ENCODE assay signal across 1 cellular context in the genomic region with DNA sequence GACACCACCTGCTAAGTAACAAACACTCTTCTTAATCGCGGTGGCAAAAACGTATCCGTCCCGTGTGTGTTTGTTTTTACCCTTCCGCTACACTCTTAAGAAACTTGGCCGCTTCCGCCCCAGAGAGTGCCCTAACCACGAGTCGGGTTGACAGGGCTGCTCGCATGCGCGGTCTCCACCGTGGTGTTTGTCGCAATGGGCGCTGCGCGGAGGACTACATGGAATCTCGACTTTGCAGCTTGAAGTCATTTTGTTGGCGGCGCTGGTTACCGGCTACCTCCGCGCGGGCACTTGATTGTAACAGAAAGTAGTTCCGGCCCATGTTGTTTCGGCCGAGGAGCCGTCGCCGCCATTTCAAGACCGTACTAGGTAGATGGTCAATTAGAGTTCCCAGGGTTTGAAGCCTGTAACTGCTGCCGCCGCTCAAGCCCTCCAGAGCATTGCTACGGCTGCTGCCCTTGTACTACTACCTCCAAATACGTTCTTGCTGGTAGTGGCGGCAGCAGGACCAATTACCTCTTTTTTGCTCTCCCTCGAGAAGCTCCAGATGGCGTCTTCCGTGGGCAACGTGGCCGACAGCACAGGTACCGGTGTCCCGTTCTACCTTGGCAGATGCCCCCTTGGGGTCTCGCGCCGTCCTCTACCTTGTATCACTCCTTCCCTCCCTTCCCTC.
TF ChIP-seq lines count a peak whose summit lies in the region.

Gene OGT, plus strand, starts transcription at position 352 of the 673 bp plus-strand sequence. Its CDS starts 196 bp downstream, at position 548.

TF ChIP-seq in K562, 482 proteins besides CTCF, POLR2A, EP300 and RAD21 (continued from another document and continues in another):
- TF ChIP-seq, protein P1, sequence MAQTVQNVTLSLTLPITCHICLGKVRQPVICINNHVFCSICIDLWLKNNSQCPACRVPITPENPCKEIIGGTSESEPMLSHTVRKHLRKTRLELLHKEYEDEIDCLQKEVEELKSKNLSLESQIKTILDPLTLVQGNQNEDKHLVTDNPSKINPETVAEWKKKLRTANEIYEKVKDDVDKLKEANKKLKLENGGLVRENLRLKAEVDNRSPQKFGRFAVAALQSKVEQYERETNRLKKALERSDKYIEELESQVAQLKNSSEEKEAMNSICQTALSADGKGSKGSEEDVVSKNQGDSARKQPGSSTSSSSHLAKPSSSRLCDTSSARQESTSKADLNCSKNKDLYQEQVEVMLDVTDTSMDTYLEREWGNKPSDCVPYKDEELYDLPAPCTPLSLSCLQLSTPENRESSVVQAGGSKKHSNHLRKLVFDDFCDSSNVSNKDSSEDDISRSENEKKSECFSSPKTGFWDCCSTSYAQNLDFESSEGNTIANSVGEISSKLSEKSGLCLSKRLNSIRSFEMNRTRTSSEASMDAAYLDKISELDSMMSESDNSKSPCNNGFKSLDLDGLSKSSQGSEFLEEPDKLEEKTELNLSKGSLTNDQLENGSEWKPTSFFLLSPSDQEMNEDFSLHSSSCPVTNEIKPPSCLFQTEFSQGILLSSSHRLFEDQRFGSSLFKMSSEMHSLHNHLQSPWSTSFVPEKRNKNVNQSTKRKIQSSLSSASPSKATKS (CRISPR knock-in tag; IDR thresholded peaks at IDR 0.05), result no peak
- TF ChIP-seq MED1 (CRISPR knock-in tag; IDR thresholded peaks at IDR 0.05; ENCODE audit: borderline replicate concordance) (no peak), ZNF175 (CRISPR knock-in tag; IDR thresholded peaks at IDR 0.05; ENCODE audit: low read depth) (no peak), SMARCE1 (IDR thresholded peaks at IDR 0.05) (no peak), XRCC5 (IDR thresholded peaks at IDR 0.05; ENCODE audit: low read depth, low read length) (peak; percentile 97), THRB (CRISPR knock-in tag; conservative IDR thresholded peaks at IDR 0.05) (no peak), THAP12 (CRISPR knock-in tag; IDR thresholded peaks at IDR 0.05) (no peak), NFRKB (IDR thresholded peaks at IDR 0.05; ENCODE audit: low read depth) (peak; percentile 100), ATF2 (CRISPR knock-in tag; IDR thresholded peaks at IDR 0.05) (no peak), BRD9 (IDR thresholded peaks at IDR 0.05; ENCODE audit: low read depth, partially characterized antibody) (peak; percentile 45), ZNF140 (CRISPR knock-in tag; IDR thresholded peaks at IDR 0.05) (no peak), CXXC5 (CRISPR knock-in tag; IDR thresholded peaks at IDR 0.05) (peak; percentile 91), IRF1 (CRISPR knock-in tag; IDR thresholded peaks at IDR 0.05; ENCODE audit: borderline replicate concordance) (no peak), HOMEZ (CRISPR knock-in tag; IDR thresholded peaks at IDR 0.05) (no peak), ELK1 (CRISPR knock-in tag; IDR thresholded peaks at IDR 0.05) (no peak), MEIS2 (IDR thresholded peaks at IDR 0.05; ENCODE audit: partially characterized antibody) (peak; percentile 45), ILF3 (IDR thresholded peaks at IDR 0.05; ENCODE audit: borderline replicate concordance) (no peak), TCF3 (CRISPR knock-in tag; IDR thresholded peaks at IDR 0.05) (peak; percentile 62; the same call in 1 of the 2 replicates), ZNF644 (tag; IDR thresholded peaks at IDR 0.05; ENCODE audit: low read depth) (no peak), MEF2A (IDR thresholded peaks at IDR 0.05; ENCODE audit: control insufficient read depth, low read depth, low read length) (no peak), MTF1 (CRISPR knock-in tag; IDR thresholded peaks at IDR 0.05; ENCODE audit: borderline replicate concordance) (no peak), ZNF583 (CRISPR knock-in tag; IDR thresholded peaks at IDR 0.05) (no peak), NUFIP1 (IDR thresholded peaks at IDR 0.05; ENCODE audit: partially characterized antibody) (no peak), TFAM (CRISPR knock-in tag; conservative IDR thresholded peaks at IDR 0.05) (no peak), SMAD3 (CRISPR knock-in tag; conservative IDR thresholded peaks at IDR 0.05) (no peak), ZNF445 (CRISPR knock-in tag; IDR thresholded peaks at IDR 0.05; ENCODE audit: low read depth) (no peak), HDAC8 (tag; IDR thresholded peaks at IDR 0.05) (no peak), NBN (IDR thresholded peaks at IDR 0.05; ENCODE audit: low read depth) (no peak; the same call in 1 of the 2 replicates), SREBF1 (IDR thresholded peaks at IDR 0.05; ENCODE audit: borderline replicate concordance, low read depth, low read length) (no peak), HLTF (IDR thresholded peaks at IDR 0.05) (peak; percentile 44; the same call in 1 of the 2 replicates), CHD4 (IDR thresholded peaks at IDR 0.05; ENCODE audit: insufficient read depth, insufficient replicate concordance, low read depth, low read length, poor library complexity, severe bottlenecking) (no peak), PURB (CRISPR knock-in tag; IDR thresholded peaks at IDR 0.05; ENCODE audit: low read depth) (no peak), EZH2 (IDR thresholded peaks at IDR 0.05; ENCODE audit: borderline replicate concordance, low read depth, low read length) (no peak), BCOR (IDR thresholded peaks at IDR 0.05) (no peak), ZNF408 (CRISPR knock-in tag; IDR thresholded peaks at IDR 0.05; ENCODE audit: low read depth) (no peak)
- TF ChIP-seq, protein P2, sequence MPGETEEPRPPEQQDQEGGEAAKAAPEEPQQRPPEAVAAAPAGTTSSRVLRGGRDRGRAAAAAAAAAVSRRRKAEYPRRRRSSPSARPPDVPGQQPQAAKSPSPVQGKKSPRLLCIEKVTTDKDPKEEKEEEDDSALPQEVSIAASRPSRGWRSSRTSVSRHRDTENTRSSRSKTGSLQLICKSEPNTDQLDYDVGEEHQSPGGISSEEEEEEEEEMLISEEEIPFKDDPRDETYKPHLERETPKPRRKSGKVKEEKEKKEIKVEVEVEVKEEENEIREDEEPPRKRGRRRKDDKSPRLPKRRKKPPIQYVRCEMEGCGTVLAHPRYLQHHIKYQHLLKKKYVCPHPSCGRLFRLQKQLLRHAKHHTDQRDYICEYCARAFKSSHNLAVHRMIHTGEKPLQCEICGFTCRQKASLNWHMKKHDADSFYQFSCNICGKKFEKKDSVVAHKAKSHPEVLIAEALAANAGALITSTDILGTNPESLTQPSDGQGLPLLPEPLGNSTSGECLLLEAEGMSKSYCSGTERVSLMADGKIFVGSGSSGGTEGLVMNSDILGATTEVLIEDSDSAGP (CRISPR knock-in tag; IDR thresholded peaks at IDR 0.05), result no peak
- TF ChIP-seq, protein P3, sequence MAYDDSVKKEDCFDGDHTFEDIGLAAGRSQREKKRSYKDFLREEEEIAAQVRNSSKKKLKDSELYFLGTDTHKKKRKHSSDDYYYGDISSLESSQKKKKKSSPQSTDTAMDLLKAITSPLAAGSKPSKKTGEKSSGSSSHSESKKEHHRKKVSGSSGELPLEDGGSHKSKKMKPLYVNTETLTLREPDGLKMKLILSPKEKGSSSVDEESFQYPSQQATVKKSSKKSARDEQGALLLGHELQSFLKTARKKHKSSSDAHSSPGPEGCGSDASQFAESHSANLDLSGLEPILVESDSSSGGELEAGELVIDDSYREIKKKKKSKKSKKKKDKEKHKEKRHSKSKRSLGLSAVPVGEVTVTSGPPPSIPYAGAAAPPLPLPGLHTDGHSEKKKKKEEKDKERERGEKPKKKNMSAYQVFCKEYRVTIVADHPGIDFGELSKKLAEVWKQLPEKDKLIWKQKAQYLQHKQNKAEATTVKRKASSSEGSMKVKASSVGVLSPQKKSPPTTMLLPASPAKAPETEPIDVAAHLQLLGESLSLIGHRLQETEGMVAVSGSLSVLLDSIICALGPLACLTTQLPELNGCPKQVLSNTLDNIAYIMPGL (CRISPR knock-in tag; IDR thresholded peaks at IDR 0.05), result no peak
- TF ChIP-seq, protein P4, sequence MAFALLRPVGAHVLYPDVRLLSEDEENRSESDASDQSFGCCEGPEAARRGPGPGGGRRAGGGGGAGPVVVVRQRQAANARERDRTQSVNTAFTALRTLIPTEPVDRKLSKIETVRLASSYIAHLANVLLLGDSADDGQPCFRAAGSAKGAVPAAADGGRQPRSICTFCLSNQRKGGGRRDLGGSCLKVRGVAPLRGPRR (CRISPR knock-in tag; IDR thresholded peaks at IDR 0.05), result no peak
- TF ChIP-seq, protein P5, sequence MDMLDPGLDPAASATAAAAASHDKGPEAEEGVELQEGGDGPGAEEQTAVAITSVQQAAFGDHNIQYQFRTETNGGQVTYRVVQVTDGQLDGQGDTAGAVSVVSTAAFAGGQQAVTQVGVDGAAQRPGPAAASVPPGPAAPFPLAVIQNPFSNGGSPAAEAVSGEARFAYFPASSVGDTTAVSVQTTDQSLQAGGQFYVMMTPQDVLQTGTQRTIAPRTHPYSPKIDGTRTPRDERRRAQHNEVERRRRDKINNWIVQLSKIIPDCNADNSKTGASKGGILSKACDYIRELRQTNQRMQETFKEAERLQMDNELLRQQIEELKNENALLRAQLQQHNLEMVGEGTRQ (CRISPR knock-in tag; IDR thresholded peaks at IDR 0.05), result no peak
- TF ChIP-seq, protein P6, sequence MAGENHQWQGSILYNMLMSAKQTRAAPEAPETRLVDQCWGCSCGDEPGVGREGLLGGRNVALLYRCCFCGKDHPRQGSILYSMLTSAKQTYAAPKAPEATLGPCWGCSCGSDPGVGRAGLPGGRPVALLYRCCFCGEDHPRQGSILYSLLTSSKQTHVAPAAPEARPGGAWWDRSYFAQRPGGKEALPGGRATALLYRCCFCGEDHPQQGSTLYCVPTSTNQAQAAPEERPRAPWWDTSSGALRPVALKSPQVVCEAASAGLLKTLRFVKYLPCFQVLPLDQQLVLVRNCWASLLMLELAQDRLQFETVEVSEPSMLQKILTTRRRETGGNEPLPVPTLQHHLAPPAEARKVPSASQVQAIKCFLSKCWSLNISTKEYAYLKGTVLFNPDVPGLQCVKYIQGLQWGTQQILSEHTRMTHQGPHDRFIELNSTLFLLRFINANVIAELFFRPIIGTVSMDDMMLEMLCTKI (IDR thresholded peaks at IDR 0.05; ENCODE audit: partially characterized antibody), result no peak
